ENCODE assay signal across 19 cellular contexts in the genomic region with DNA sequence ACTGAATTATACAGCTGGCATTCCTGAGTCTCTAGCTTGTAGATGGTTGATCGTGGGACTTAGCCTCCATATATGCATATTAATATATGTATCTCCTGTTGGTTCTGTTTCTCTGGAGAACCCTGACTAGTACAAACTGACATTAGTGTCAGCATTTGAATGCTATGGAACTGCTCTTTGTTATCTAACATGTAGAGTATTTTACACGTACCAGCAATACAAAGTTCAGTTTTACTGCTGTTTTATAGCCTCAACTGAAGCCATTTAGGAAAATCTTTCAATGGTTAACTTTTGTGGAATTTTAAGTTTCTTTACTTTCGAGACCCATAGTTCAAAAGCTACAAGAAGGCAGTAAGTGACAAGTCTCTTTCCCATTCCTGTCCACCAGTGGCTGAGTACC.
DNase-seq lines count a peak whose midpoint lies in the region; FAIRE-seq and TF ChIP-seq lines count a peak whose summit lies in the region.
"Had no signal": no experiment of that assay in that cellular context is flagged by ENCODE, and none has a peak within 500 bp of the region (broad histone marks: within the 10 kb centered on the region; RNA-seq: fewer than 3 reads in every experiment).

No MANE protein-coding gene starts in this region.

- no peaks in the 10 kb centered on the region for H3K27me3 ChIP-seq in colonic mucosa
- no peaks in the 10 kb centered on the region for H3K27me3 ChIP-seq in vagina
- H3K27me3 ChIP-seq: BLaER1 treated with 17β-estradiol and CSF1 and Interleukin-3, amounts not matched to agents 10 nM and 100 nM had no signal

- H3K4me1 ChIP-seq in colonic mucosa (no peaks in the 10 kb centered on the region), vagina (no peaks in the 10 kb centered on the region)
- H3K4me1 ChIP-seq: BLaER1 treated with 17β-estradiol and CSF1 and Interleukin-3, amounts not matched to agents 10 nM and 100 nM had no signal

- H3K27ac ChIP-seq in colonic mucosa (peak overlapping the region; percentile 69), vagina (no peak overlapping the region)
- H3K27ac ChIP-seq: BLaER1 treated with 17β-estradiol and CSF1 and Interleukin-3, amounts not matched to agents 10 nM and 100 nM had no signal

- no peaks in the 10 kb centered on the region for H3K36me3 ChIP-seq in colonic mucosa
- H3K36me3 ChIP-seq in vagina: no peaks in the 10 kb centered on the region
- H3K36me3 ChIP-seq: BLaER1 treated with 17β-estradiol and CSF1 and Interleukin-3, amounts not matched to agents 10 nM and 100 nM had no signal

- peak overlapping the region in 1 of 2 donors; percentile 23 for H3K9ac ChIP-seq in colonic mucosa (ENCODE audit: low read depth in 2 of 2, low read length in 2 of 2)
- H3K9ac ChIP-seq: BLaER1 treated with 17β-estradiol and CSF1 and Interleukin-3, amounts not matched to agents 10 nM and 100 nM had no signal

- TF ChIP-seq CTCF in colonic mucosa (IDR thresholded peaks at IDR 0.05): no peak
- no peak for TF ChIP-seq CTCF in vagina (IDR thresholded peaks at IDR 0.05)
- TF ChIP-seq CTCF in endothelial cell (IDR thresholded peaks at IDR 0.05; ENCODE audit: unreplicated experiment): no peak

- TF ChIP-seq POLR2A in GM12892 (IDR thresholded peaks at IDR 0.05; ENCODE audit: low read depth, low read length): no peak
- TF ChIP-seq POLR2A in vagina (IDR thresholded peaks at IDR 0.05): no peak

- H3K4me3 ChIP-seq in colonic mucosa (no peak overlapping the region), vagina (no peak overlapping the region)
- H3K4me3 ChIP-seq: BLaER1 treated with 17β-estradiol and CSF1 and Interleukin-3, amounts not matched to agents 10 nM and 100 nM had no signal

- no peaks in the 10 kb centered on the region for H3K9me3 ChIP-seq in colonic mucosa
- H3K9me3 ChIP-seq in vagina: no peaks in the 10 kb centered on the region
- H3K9me3 ChIP-seq: BLaER1 treated with 17β-estradiol and CSF1 and Interleukin-3, amounts not matched to agents 10 nM and 100 nM had no signal

- H3K9me3 Mint-ChIP-seq in endothelial cell (ENCODE audit: unreplicated experiment): no peaks in the 10 kb centered on the region

- no peak overlapping the region for H3K4me3 Mint-ChIP-seq in endothelial cell (ENCODE audit: unreplicated experiment)
- H3K4me3 Mint-ChIP-seq: CD8-positive, alpha-beta T cell; H9 had no signal

- no peaks in the 10 kb centered on the region for H3K4me1 Mint-ChIP-seq in endothelial cell (ENCODE audit: unreplicated experiment)

- H3K27ac Mint-ChIP-seq in endothelial cell (ENCODE audit: unreplicated experiment): no peak overlapping the region
- H3K27ac Mint-ChIP-seq: B cell; CD8-positive, alpha-beta T cell; H9 had no signal

- H3K27me3 Mint-ChIP-seq in endothelial cell (ENCODE audit: unreplicated experiment): peaks cover 6% of the 10 kb centered on the region
- H3K27me3 Mint-ChIP-seq: B cell had no signal

- H3K36me3 Mint-ChIP-seq in endothelial cell (ENCODE audit: low read depth, unreplicated experiment): peaks cover 8% of the 10 kb centered on the region
- H3K36me3 Mint-ChIP-seq: CD8-positive, alpha-beta T cell had no signal

- intact Hi-C loops in colonic mucosa (cut with DNase I): no loop called here
- intact Hi-C loops in vagina (cut with DNase I): no loop called here

- FAIRE-seq in GM12892 (lab: Jason Lieb, UNC) (peak; percentile 5), GM19239 (lab: Jason Lieb, UNC) (no peak)
- FAIRE-seq: GM12891, GM18507, H1 had no signal

- DNase-seq in GM12892 (ENCODE audit: insufficient read length): no peak
- DNase-seq in colonic mucosa: no peak
- peak; percentile 31 for DNase-seq in left kidney (ENCODE audit: low read depth, low spot score)
- DNase-seq in renal cortical epithelial cell (ENCODE audit: low read depth): peak; percentile 18
- no peak for DNase-seq in vagina (ENCODE audit: extremely low spot score in 2 of 2)
- no peak for DNase-seq in endothelial cell (ENCODE audit: low spot score)
- DNase-seq in GM19239 (ENCODE audit: insufficient read length, low spot score): no peak
- no peak for DNase-seq in ureter (ENCODE audit: low spot score)
- DNase-seq: CD8-positive, alpha-beta T cell; DMS 273 treated with DMSO at 0.1 percent for 48 hours; DMS53; DND-41; EL; H9 had no signal

Comparison
In these comparisons a context has a peak if more than half of its experiments do, and no peak if none do; other contexts are left out.
1. DNase-seq: peak in left kidney (single experiment) and renal cortical epithelial cell (single experiment); none in GM12892 (single experiment), colonic mucosa (single experiment), vagina (0 of 2), endothelial cell (single experiment), GM19239 (single experiment) and ureter (single experiment).